In the genomic region with DNA sequence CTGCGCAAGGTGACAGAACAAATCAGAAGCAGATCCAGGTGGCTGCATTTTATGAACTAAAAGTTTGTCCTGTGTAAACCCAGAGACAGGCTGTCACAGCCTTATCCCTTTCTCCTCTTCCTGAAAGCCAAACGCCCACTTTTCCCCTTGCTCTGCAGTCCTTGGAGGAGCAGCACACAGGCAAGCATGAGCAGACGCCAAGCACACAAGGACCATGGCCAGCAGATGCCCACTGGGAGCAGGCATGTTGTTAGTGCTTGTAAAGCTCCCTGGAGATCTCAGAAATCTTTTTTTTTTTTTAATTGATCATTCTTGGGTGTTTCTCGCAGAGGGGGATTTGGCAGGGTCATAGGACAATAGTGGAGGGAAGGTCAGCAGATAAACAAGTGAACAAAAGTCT, we compare ENCODE assay signal across 18 cellular contexts. TPM values are rescaled to one million over a fixed set of nuclear protein-coding genes. Genes with fewer than 3 reads are reported as not detected.
DNase-seq lines count a peak whose midpoint lies in the region; ATAC-seq and TF ChIP-seq lines count a peak whose summit lies in the region.
"Had no signal": no experiment of that assay in that cellular context is flagged by ENCODE, and none has a peak within 500 bp of the region (broad histone marks: within the 10 kb centered on the region; RNA-seq: fewer than 3 reads in every experiment).

No MANE protein-coding gene starts in this region.

- peaks cover 10% of the 10 kb centered on the region for H3K9me3 Mint-ChIP-seq in glutamatergic neuron (ENCODE audit: unreplicated experiment)
- H3K9me3 Mint-ChIP-seq: CD8-positive, alpha-beta memory T cell had no signal

- no peaks in the 10 kb centered on the region for H3K4me1 ChIP-seq in mucosa of descending colon (ENCODE audit: low read depth)

- intact Hi-C loops in mucosa of descending colon (cut with DNase I, micrococcal nuclease), result no loop called here

- peaks cover 6% of the 10 kb centered on the region for H3K36me3 Mint-ChIP-seq in glutamatergic neuron (ENCODE audit: unreplicated experiment)
- H3K36me3 Mint-ChIP-seq: CD8-positive, alpha-beta memory T cell had no signal

- H3K36me3 ChIP-seq in mucosa of descending colon (ENCODE audit: low read depth), result no peaks in the 10 kb centered on the region

- no peaks in the 10 kb centered on the region for H3K9me3 ChIP-seq in mucosa of descending colon

- peaks cover 21% of the 10 kb centered on the region for H3K4me1 Mint-ChIP-seq in glutamatergic neuron (ENCODE audit: low read depth, unreplicated experiment)

- H3K27me3 Mint-ChIP-seq in glutamatergic neuron (ENCODE audit: unreplicated experiment), result peaks cover 4% of the 10 kb centered on the region

- peak; percentile 39 for DNase-seq in DMS79 (lab: John Stamatoyannopoulos, UW)
- peak; percentile 86 for DNase-seq in NCI-H524 treated with DMSO at 0.1 percent for 48 hours (lab: John Stamatoyannopoulos, UW)
- DNase-seq in glutamatergic neuron, result peak; percentile 67
- peak; percentile 51 for DNase-seq in retina
- DNase-seq in Kasumi-1 (lab: John Stamatoyannopoulos, UW), result no peak
- no peak for DNase-seq in mucosa of descending colon
- DNase-seq: C1 segment of cervical spinal cord; CD8-positive, alpha-beta memory T cell; GOT3; NCI-H1092 treated with DMSO at 0.1 percent for 48 hours; NCI-H146; NCI-H2029 treated with DMSO at 0.1 percent for 48 hours; NCI-H2227 treated with DMSO at 0.1 percent for 48 hours; NCI-H69; OCI-M1; Right ventricle myocardium superior had no signal

- no peak for TF ChIP-seq CTCF in glutamatergic neuron (IDR thresholded peaks at IDR 0.05; ENCODE audit: partially characterized antibody, unreplicated experiment)
- TF ChIP-seq CTCF in mucosa of descending colon (IDR thresholded peaks at IDR 0.05), result no peak

- ATAC-seq in mucosa of descending colon (no peak), GM21737 (IDR thresholded peaks at IDR 0.05; ENCODE audit: unreplicated experiment) (no peak)
- ATAC-seq: GM12878 had no signal

- H3K4me3 ChIP-seq in mucosa of descending colon, result no peak overlapping the region
- H3K4me3 ChIP-seq: GM12878 had no signal

- peak overlapping the region; percentile 49 for H3K4me3 Mint-ChIP-seq in glutamatergic neuron (ENCODE audit: unreplicated experiment)
- H3K4me3 Mint-ChIP-seq: CD8-positive, alpha-beta memory T cell had no signal

- H3K27ac Mint-ChIP-seq in glutamatergic neuron (ENCODE audit: unreplicated experiment), result peak overlapping the region; percentile 93
- H3K27ac Mint-ChIP-seq: CD8-positive, alpha-beta memory T cell had no signal

RNA-seq across cellular contexts. Expression of a gene that starts 11.5 kb away (rescaled TPM):
- total RNA-seq in glutamatergic neuron (ENCODE audit: unreplicated experiment), result 0.54 TPM
- 1 to 10 TPM; 1.3 to 5.6 (median 1.9) TPM for total RNA-seq in mucosa of descending colon

Comparison
In these comparisons a context has a peak if more than half of its experiments do, and no peak if none do; other contexts are left out.
1. DNase-seq: peak in DMS79 (single experiment), NCI-H524 treated with DMSO at 0.1 percent for 48 hours (single experiment), glutamatergic neuron (single experiment) and retina (single experiment); none in Kasumi-1 (0 of 2) and mucosa of descending colon (0 of 3).